In the genomic region with DNA sequence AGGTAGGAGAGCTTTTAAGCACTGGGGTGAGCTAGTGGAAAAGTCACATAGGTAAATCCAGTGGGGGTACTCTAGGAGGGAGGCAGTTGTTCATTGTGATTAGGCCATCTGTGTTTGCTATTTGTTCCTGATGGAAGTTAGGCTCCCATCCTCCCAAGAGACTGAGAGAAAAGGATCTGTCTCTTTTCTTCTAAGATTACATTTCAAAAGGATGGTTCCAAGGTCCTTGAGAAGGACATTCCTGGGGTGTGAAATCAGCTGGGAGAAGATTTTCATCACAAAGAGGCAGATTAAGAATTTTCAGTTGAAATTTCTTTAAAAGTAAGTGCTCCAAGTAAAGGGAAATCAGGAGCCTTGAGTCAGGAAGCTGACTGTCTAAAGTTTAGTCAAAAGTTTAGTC, we compare ENCODE assay signal across 14 cellular contexts.
"Had no signal": no experiment of that assay in that cellular context is flagged by ENCODE, and none has a peak within 500 bp of the region (broad histone marks: within the 10 kb centered on the region; RNA-seq: fewer than 3 reads in every experiment).

No MANE protein-coding gene starts in this region.

- H3K9me3 Mint-ChIP-seq: activated naive CD4-positive, alpha-beta T cell treated with anti-CD3 and anti-CD28 coated beads, Interleukin-2, amount 10 ng/mL, durations not matched to agents 7 days and 5 days; activated T-cell treated with anti-CD3 and anti-CD28 coated beads, Interleukin-2, amount 50 U/mL, for 24 hours; stimulated activated naive CD8-positive, alpha-beta T cell treated with anti-CD3 and anti-CD28 coated beads, Interleukin-15, Interleukin-2, amounts not matched to agents 100 ng/mL and 50 ng/mL, for 24 hours had no signal

- H3K36me3 Mint-ChIP-seq: activated naive CD4-positive, alpha-beta T cell treated with anti-CD3 and anti-CD28 coated beads, Interleukin-2, amount 10 ng/mL, durations not matched to agents 7 days and 5 days had no signal

- ATAC-seq: pancreas, sciatic nerve had no signal

- H3K4me1 Mint-ChIP-seq: activated naive CD4-positive, alpha-beta T cell treated with anti-CD3 and anti-CD28 coated beads, Interleukin-2, amount 10 ng/mL, durations not matched to agents 7 days and 5 days had no signal

- H3K4me1 ChIP-seq: pancreas, spleen, suprapubic skin had no signal

- H3K27me3 Mint-ChIP-seq: activated naive CD4-positive, alpha-beta T cell treated with anti-CD3 and anti-CD28 coated beads, Interleukin-2, amount 10 ng/mL, durations not matched to agents 7 days and 5 days had no signal

- H3K4me3 Mint-ChIP-seq: activated naive CD4-positive, alpha-beta T cell treated with anti-CD3 and anti-CD28 coated beads, Interleukin-2, amount 10 ng/mL, durations not matched to agents 7 days and 5 days; activated T-cell treated with anti-CD3 and anti-CD28 coated beads, Interleukin-2, amount 50 U/mL, for 24 hours; stimulated activated naive CD8-positive, alpha-beta T cell treated with anti-CD3 and anti-CD28 coated beads, Interleukin-15, Interleukin-2, amounts not matched to agents 100 ng/mL and 50 ng/mL, for 24 hours had no signal

- H3K27ac ChIP-seq: hepatocyte, pancreas, spleen, suprapubic skin had no signal

- DNase-seq: activated CD4-positive, alpha-beta T cell treated with anti-CD3 and anti-CD28 coated beads, Interleukin-2, amount 50 U/mL, for 48 hours; activated naive CD4-positive, alpha-beta T cell treated with anti-CD3 and anti-CD28 coated beads, Interleukin-2, amount 10 ng/mL, durations not matched to agents 7 days and 5 days; activated T-cell treated with anti-CD3 and anti-CD28 coated beads, Interleukin-2, amount 50 U/mL, for 24 hours; left colon; midbrain; pancreas; spleen; T1000; trophoblast cell had no signal

- H3K4me3 ChIP-seq: hepatocyte, lung, pancreas, spleen, suprapubic skin had no signal

- H3K27me3 ChIP-seq: hepatocyte, pancreas, spleen, suprapubic skin had no signal

- H3K36me3 ChIP-seq: pancreas, spleen, suprapubic skin had no signal

- H3K27ac Mint-ChIP-seq: activated naive CD4-positive, alpha-beta T cell treated with anti-CD3 and anti-CD28 coated beads, Interleukin-2, amount 10 ng/mL, durations not matched to agents 7 days and 5 days; activated T-cell treated with anti-CD3 and anti-CD28 coated beads, Interleukin-2, amount 50 U/mL, for 24 hours; stimulated activated naive CD8-positive, alpha-beta T cell treated with anti-CD3 and anti-CD28 coated beads, Interleukin-15, Interleukin-2, amounts not matched to agents 100 ng/mL and 50 ng/mL, for 24 hours had no signal

- H3K9me3 ChIP-seq: pancreas, spleen, suprapubic skin had no signal
